ENCODE assay signal across 27 cellular contexts in the genomic region with DNA sequence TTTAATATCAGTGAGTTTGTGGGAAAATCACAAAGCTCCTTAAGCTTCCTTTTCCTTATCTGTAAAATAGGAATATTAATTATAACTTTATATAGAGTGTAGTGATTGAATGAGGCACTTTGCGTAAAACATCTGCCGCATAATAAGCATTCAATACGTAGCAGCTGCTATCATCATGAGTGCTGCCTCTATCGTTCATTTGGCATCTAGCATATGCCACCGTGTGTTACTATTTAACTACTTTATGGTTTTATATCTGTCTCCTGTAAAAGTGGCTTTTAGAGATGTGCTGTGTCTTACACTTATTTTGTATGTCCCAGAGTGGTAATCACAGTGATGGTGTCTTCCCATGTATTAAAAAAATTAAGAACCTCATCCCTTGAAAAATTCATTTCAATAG.
"Had no signal": no experiment of that assay in that cellular context is flagged by ENCODE, and none has a peak within 500 bp of the region (broad histone marks: within the 10 kb centered on the region; RNA-seq: fewer than 3 reads in every experiment).

No MANE protein-coding gene starts in this region.

- H3K4me3 ChIP-seq: stomach, suprapubic skin, testis, thoracic aorta, thyroid gland, tibial artery, tibial nerve, transverse colon, upper lobe of left lung, upper lobe of right lung, uterus, vagina had no signal

- H3K27ac ChIP-seq: stomach, suprapubic skin, testis, thoracic aorta, thyroid gland, tibial artery, tibial nerve, transverse colon, upper lobe of left lung, upper lobe of right lung, uterus, vagina had no signal

- FAIRE-seq: urothelium cell line had no signal

- H3K27me3 ChIP-seq: stomach, suprapubic skin, testis, thyroid gland, tibial artery, tibial nerve, transverse colon, upper lobe of left lung, upper lobe of right lung, uterus, vagina had no signal

- H3K9me3 ChIP-seq: suprapubic skin, testis, thoracic aorta, thyroid gland, tibial artery, tibial nerve, transverse colon, upper lobe of left lung, upper lobe of right lung, uterus, vagina had no signal

- H3K36me3 ChIP-seq: stomach, suprapubic skin, thoracic aorta, thyroid gland, tibial artery, tibial nerve, transverse colon, upper lobe of left lung, upper lobe of right lung, uterus, vagina had no signal

- H3K4me1 ChIP-seq: stomach, suprapubic skin, testis, thyroid gland, tibial artery, tibial nerve, transverse colon, upper lobe of left lung, upper lobe of right lung, uterus, vagina had no signal

- DNase-seq: stimulated activated CD4-positive, alpha-beta T cell treated with anti-CD3 and anti-CD28 coated beads, Interleukin-2, amount 100 ng/mL, for 48 hours; stimulated activated CD4-positive, alpha-beta T cell treated with anti-CD3 and anti-CD28 coated beads, Interleukin-4, amount 100 ng/mL, for 1 hour; stimulated activated CD4-positive, alpha-beta T cell treated with anti-CD3 and anti-CD28 coated beads, Interleukin-4, amount 100 ng/mL, for 24 hours; stimulated activated CD4-positive, alpha-beta T cell treated with anti-CD3 and anti-CD28 coated beads, Interleukin-4, amount 100 ng/mL, for 4 hours; stimulated activated CD8-positive, alpha-beta memory T cell treated with anti-CD3 and anti-CD28 coated beads, Interleukin-4, amount 100 ng/mL, for 48 hours; stimulated activated naive B cell treated with anti-CD40 and anti-IgM and Interleukin-4, amounts not matched to agents 10 μg/mL and 1 μg/mL and 100 μg/mL, for 72 hours; stimulated activated naive CD4-positive, alpha-beta T cell; stimulated activated naive CD4-positive, alpha-beta T cell treated with Interleukin-2 at 50 U/mL for 16 hours; stimulated activated naive CD8-positive, alpha-beta T cell treated with anti-CD3 and anti-CD28 coated beads, Interleukin-15, amount 100 ng/mL, for 72 hours; stimulated activated naive CD8-positive, alpha-beta T cell treated with anti-CD3 and anti-CD28 coated beads, Interleukin-15, Interleukin-2, amounts not matched to agents 100 U/mL and 50 U/mL, for 24 hours; stomach; substantia nigra; testis; thyroid gland; tibial artery; transverse colon; trophoblast cell; upper lobe of left lung; upper lobe of right lung; uterus had no signal

- ATAC-seq: stimulated activated effector memory CD8-positive, alpha-beta T cell treated with anti-CD3 and anti-CD28 coated beads, Interleukin-12 subunit alpha, Interleukin-12 subunit beta, amount 100 ng/mL, for 72 hours; stimulated activated memory B cell treated with anti-CD40 and anti-IgM and Interleukin-4, amounts not matched to agents 10 μg/mL and 1 μg/mL and 100 μg/mL, for 72 hours; stimulated activated naive B cell treated with anti-CD40 and anti-IgM and Interleukin-4, amounts not matched to agents 10 μg/mL and 1 μg/mL and 100 μg/mL, for 72 hours; stimulated activated naive CD8-positive, alpha-beta T cell treated with anti-CD3 and anti-CD28 coated beads, Interleukin-15, amount 100 ng/mL, for 72 hours; stimulated activated naive CD8-positive, alpha-beta T cell treated with anti-CD3 and anti-CD28 coated beads, Interleukin-15, Interleukin-2, amounts not matched to agents 100 U/mL and 50 U/mL, for 24 hours; upper lobe of right lung had no signal
